In the genomic region with DNA sequence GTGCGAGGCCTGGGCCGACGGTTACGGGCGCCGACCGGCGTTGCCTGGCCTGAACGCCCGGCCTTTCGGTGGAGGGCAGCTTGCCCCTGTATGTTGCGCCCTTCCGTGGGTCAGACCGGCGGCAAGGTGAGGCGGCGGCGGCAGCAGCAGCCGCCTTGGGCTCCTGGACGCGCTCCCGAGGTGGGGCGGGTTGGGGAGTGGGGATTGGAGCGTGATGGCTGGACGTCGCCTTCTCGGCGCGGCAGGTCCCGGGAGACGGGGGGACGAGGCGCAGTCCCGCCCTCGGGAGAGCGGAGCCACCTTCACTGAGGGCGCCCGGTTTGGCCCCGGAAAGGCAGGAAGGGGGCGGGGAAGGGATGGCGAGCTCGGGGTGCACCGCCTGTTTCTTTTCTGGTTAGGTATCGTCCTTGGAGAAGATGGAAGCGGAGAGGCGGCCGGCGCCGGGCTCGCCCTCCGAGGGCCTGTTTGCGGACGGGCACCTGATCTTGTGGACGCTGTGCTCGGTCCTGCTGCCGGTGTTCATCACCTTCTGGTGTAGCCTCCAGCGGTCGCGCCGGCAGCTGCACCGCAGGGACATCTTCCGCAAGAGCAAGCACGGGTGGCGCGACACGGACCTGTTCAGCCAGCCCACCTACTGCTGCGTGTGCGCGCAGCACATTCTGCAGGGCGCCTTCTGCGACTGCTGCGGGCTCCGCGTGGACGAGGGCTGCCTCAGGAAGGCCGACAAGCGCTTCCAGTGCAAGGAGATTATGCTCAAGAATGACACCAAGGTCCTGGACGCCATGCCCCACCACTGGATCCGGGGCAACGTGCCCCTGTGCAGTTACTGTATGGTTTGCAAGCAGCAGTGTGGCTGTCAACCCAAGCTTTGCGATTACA, we compare ENCODE assay signal across 8 cellular contexts. TPM values are rescaled to one million over a fixed set of nuclear protein-coding genes. Genes with fewer than 3 reads are reported as not detected.
A peak's percentile ranks its signal among the peaks of the same experiment; 100 is the strongest.
DNase-seq lines count a peak whose midpoint lies in the region; ATAC-seq and TF ChIP-seq lines count a peak whose summit lies in the region.

No MANE protein-coding gene starts in this region.

- H3K4me1 Mint-ChIP-seq in natural killer cell treated with Interleukin-12 subunit alpha and Interleukin-12 subunit beta and Interleukin-15 and Interleukin-18, amount 100 ng/mL, for 72 hours (ENCODE audit: low read depth in 2 of 2) = peaks cover 35 to 40% of the 10 kb centered on the region in 2 donors

- peak overlapping the region; percentile 93 for H3K4me3 Mint-ChIP-seq in natural killer cell treated with Interleukin-12 subunit alpha and Interleukin-12 subunit beta and Interleukin-15 and Interleukin-18, amount 100 ng/mL, for 72 hours

- peak overlapping the region; percentile 77 to 82 for H3K27ac Mint-ChIP-seq in natural killer cell treated with Interleukin-12 subunit alpha and Interleukin-12 subunit beta and Interleukin-15 and Interleukin-18, amount 100 ng/mL, for 72 hours

- ATAC-seq in HG03066 (IDR thresholded peaks at IDR 0.05; ENCODE audit: low read depth, unreplicated experiment) = peak; percentile 33
- peak; percentile 39 to 41 for ATAC-seq in natural killer cell treated with Interleukin-12 subunit alpha and Interleukin-12 subunit beta and Interleukin-15 and Interleukin-18, amount 100 ng/mL, for 72 hours

- DNase-seq in NCI-H524 (lab: John Stamatoyannopoulos, UW) (peak; percentile 44 to 74), NCI-H524 treated with DMSO at 0.1 percent for 48 hours (lab: John Stamatoyannopoulos, UW) (no peak), NCI-H748 (lab: John Stamatoyannopoulos, UW; ENCODE audit: unreplicated experiment) (peak; percentile 81), activated T-cell treated with anti-CD3 and anti-CD28 coated beads for 24 hours (ENCODE audit: low read depth) (peak; percentile 56), erythroblast (lab: John Stamatoyannopoulos, UW) (peak; percentile 65 to 69)
- DNase-seq in natural killer cell treated with Interleukin-12 subunit alpha and Interleukin-12 subunit beta and Interleukin-15 and Interleukin-18, amount 100 ng/mL, for 72 hours (ENCODE audit: low spot score) = peak; percentile 77
- DNase-seq in stimulated activated naive CD4-positive, alpha-beta T cell treated with Interleukin-2 at 50 U/mL for 16 hours (lab: John Stamatoyannopoulos, UW) = peak; percentile 69

- H3K27me3 Mint-ChIP-seq in natural killer cell treated with Interleukin-12 subunit alpha and Interleukin-12 subunit beta and Interleukin-15 and Interleukin-18, amount 100 ng/mL, for 72 hours = no peaks in the 10 kb centered on the region

- TF ChIP-seq POLR2A in erythroblast (IDR thresholded peaks at IDR 0.05; ENCODE audit: low read length) = no peak

- H3K9me3 Mint-ChIP-seq in natural killer cell treated with Interleukin-12 subunit alpha and Interleukin-12 subunit beta and Interleukin-15 and Interleukin-18, amount 100 ng/mL, for 72 hours = no peaks in the 10 kb centered on the region

- H3K36me3 Mint-ChIP-seq in natural killer cell treated with Interleukin-12 subunit alpha and Interleukin-12 subunit beta and Interleukin-15 and Interleukin-18, amount 100 ng/mL, for 72 hours = peaks cover 13% of the 10 kb centered on the region

RNA-seq across cellular contexts. Expression of a gene that starts 0.7 kb away (rescaled TPM):
- total RNA-seq in natural killer cell treated with Interleukin-12 subunit alpha and Interleukin-12 subunit beta and Interleukin-15 and Interleukin-18, amount 100 ng/mL, for 72 hours = 10 to 100 TPM; 21.3 to 39.4 TPM

RNA-seq across cellular contexts. Expression of a gene that starts 0.9 kb away (rescaled TPM):
- 1 to 10 TPM; 1.9 to 4.7 TPM for total RNA-seq in natural killer cell treated with Interleukin-12 subunit alpha and Interleukin-12 subunit beta and Interleukin-15 and Interleukin-18, amount 100 ng/mL, for 72 hours
